ENCODE assay signal across 8 cellular contexts in the genomic region with DNA sequence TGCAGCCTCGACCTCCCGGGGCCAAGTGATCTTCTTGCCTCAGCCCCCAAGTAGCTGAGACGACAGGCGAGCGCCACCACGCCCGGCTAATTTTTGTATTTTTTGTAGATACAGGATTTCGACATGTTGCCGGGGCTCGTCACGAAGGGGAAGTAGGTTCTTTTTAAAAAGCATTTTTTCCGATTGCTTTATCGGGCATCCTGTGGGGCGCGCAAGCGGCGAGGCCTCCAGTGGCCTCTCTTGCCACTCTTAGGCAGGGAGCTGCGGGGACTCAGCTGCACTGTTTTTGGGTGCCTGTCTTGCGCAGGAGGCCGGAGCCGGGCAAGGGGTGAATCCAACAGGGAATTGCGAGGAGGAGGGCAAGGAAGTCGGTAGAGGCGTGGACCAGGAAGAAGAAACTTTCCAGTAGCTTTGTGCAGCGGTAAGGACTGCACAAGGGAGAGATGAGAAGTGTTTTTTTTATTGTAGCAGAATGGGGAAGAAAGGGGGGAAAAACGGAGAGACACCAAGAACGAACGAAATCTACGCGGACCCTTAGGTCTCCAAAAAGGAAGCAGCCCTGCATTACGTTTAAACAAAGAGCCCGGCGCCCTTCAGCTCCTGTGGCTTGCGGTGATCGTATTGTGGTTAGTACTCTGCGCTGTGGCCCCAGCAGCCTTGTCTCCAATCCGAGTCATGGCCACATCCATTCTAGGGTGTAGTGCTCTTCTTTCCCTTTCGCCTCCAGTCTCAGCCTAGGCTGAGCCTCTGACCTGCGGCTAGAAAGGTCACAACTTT.
DNase-seq lines count a peak whose midpoint lies in the region; ATAC-seq and TF ChIP-seq lines count a peak whose summit lies in the region.

No MANE protein-coding gene starts in this region.

- H3K4me2 ChIP-seq in DOHH2 (ENCODE audit: low read length): peak overlapping the region; percentile 79

- H3K27ac ChIP-seq in DOHH2 (ENCODE audit: low read depth, low read length): no peak overlapping the region

- TF ChIP-seq CTCF in DOHH2 (IDR thresholded peaks at IDR 0.05; ENCODE audit: low read depth, low read length, poor library complexity, severe bottlenecking) (no peak), epithelial cell of esophagus (IDR thresholded peaks at IDR 0.05; ENCODE audit: insufficient read depth, low read depth, low read length, missing control alignments) (no peak)

- peaks cover 9% of the 10 kb centered on the region for H3K4me1 ChIP-seq in DOHH2 (ENCODE audit: control insufficient read depth, low read length)

- H4K20me1 ChIP-seq in DOHH2 (ENCODE audit: control insufficient read depth, insufficient read depth, low read depth, low read length): no peaks in the 10 kb centered on the region

- H3F3A ChIP-seq in DOHH2 (ENCODE audit: control insufficient read depth, insufficient read depth): no peaks in the 10 kb centered on the region

- ATAC-seq in HG03095 (IDR thresholded peaks at IDR 0.05; ENCODE audit: unreplicated experiment) (peak; percentile 69), sciatic nerve (peak; percentile 55), HG03378 (IDR thresholded peaks at IDR 0.05; ENCODE audit: unreplicated experiment) (no peak)

- intact Hi-C loops in sciatic nerve (cut with DNase I): no loop called here

- H3K4me3 ChIP-seq in DOHH2 (ENCODE audit: low read length): peak overlapping the region; percentile 69
- peak overlapping the region; percentile 29 for H3K4me3 ChIP-seq in epithelial cell of esophagus (ENCODE audit: low read length)

- H3K9me3 ChIP-seq in DOHH2 (ENCODE audit: control insufficient read depth, insufficient read depth, low read length): no peaks in the 10 kb centered on the region

- peaks cover 15% of the 10 kb centered on the region for H3K27me3 ChIP-seq in DOHH2 (ENCODE audit: control insufficient read depth, low read length)

- peak; percentile 21 to 32 for DNase-seq in activated CD4-positive, alpha-beta T cell treated with anti-CD3 and anti-CD28 coated beads, Interleukin-2, amount 50 U/mL, for 4 hours
- no peak for DNase-seq in epithelial cell of esophagus (ENCODE audit: low read depth)
- DNase-seq in sciatic nerve (ENCODE audit: low spot score): no peak
- DNase-seq in epidermal melanocyte (ENCODE audit: insufficient read length, low spot score): no peak
- no peak for DNase-seq in cerebellar nuclear complex (lab: John Stamatoyannopoulos, UW)

- H3K36me3 ChIP-seq in DOHH2 (ENCODE audit: control insufficient read depth, low read length): no peaks in the 10 kb centered on the region

- H3K9me2 ChIP-seq in DOHH2 (replicated peaks; ENCODE audit: control insufficient read depth, low read length): no peaks in the 10 kb centered on the region

- H3K79me2 ChIP-seq in DOHH2 (ENCODE audit: control insufficient read depth, low read length): no peaks in the 10 kb centered on the region

Comparison
In these comparisons a context has a peak if more than half of its experiments do, and no peak if none do; other contexts are left out.
1. DNase-seq: peak in activated CD4-positive, alpha-beta T cell treated with anti-CD3 and anti-CD28 coated beads, Interleukin-2, amount 50 U/mL, for 4 hours (2 of 2); none in epithelial cell of esophagus (single experiment), sciatic nerve (single experiment), epidermal melanocyte (single experiment) and cerebellar nuclear complex (0 of 2).